20 cellular contexts compared by ENCODE assay signal in genomic region chr18:44811586-44812125, GRCh38.
DNase-seq lines count a peak whose midpoint lies in the region; ATAC-seq and TF ChIP-seq lines count a peak whose summit lies in the region.
"Had no signal": no experiment of that assay in that cellular context is flagged by ENCODE, and none has a peak within 500 bp of the region (broad histone marks: within the 10 kb centered on the region; RNA-seq: fewer than 3 reads in every experiment).

No MANE protein-coding gene starts in this region.

- no peak overlapping the region for H3K27ac Mint-ChIP-seq in WTC11
- no peak overlapping the region for H3K27ac Mint-ChIP-seq in stimulated activated naive B cell treated with anti-CD40 and anti-IgM and Interleukin-4, amounts not matched to agents 10 μg/mL and 1 μg/mL and 100 μg/mL, for 72 hours
- H3K27ac Mint-ChIP-seq: T-helper 2 cell treated with Interferon-gamma antibody and Interleukin-4, amounts not matched to agents 5 μg/mL and 100 μg/mL, for 36 hours had no signal

- ATAC-seq in GM19372 (IDR thresholded peaks at IDR 0.05; ENCODE audit: low read depth, unreplicated experiment) (peak; percentile 53), HG02870 (IDR thresholded peaks at IDR 0.05; ENCODE audit: unreplicated experiment) (peak; percentile 68), WTC11 (no peak)
- ATAC-seq in stimulated activated naive B cell treated with anti-CD40 and anti-IgM and Interleukin-4, amounts not matched to agents 10 μg/mL and 1 μg/mL and 100 μg/mL, for 72 hours (replicated peaks): peak; percentile 61 to 70
- ATAC-seq: HepG2 had no signal

- H3F3A ChIP-seq in smooth muscle cell (ENCODE audit: low read depth): no peaks in the 10 kb centered on the region

- CTCF ChIA-PET in WTC11 (lab: Charles Lee): no interaction called here

- H4K20me1 ChIP-seq in smooth muscle cell (ENCODE audit: low read depth): no peaks in the 10 kb centered on the region

- no peak overlapping the region for H3K4me3 ChIP-seq in smooth muscle cell

- no peak overlapping the region for H3K9ac ChIP-seq in smooth muscle cell (ENCODE audit: low read depth)
- H3K9ac ChIP-seq: SK-N-SH had no signal

- no peak overlapping the region for H2AFZ ChIP-seq in smooth muscle cell (ENCODE audit: low read depth)

- no peak overlapping the region for H3K4me3 Mint-ChIP-seq in WTC11
- H3K4me3 Mint-ChIP-seq in stimulated activated naive B cell treated with anti-CD40 and anti-IgM and Interleukin-4, amounts not matched to agents 10 μg/mL and 1 μg/mL and 100 μg/mL, for 72 hours: no peak overlapping the region
- H3K4me3 Mint-ChIP-seq: CD8-positive, alpha-beta memory T cell; T-helper 2 cell treated with Interferon-gamma antibody and Interleukin-4, amounts not matched to agents 5 μg/mL and 100 μg/mL, for 36 hours had no signal

- DNase-seq in WTC11 (ENCODE audit: low spot score) (no peak), NCI-H2081 treated with DMSO at 0.1 percent for 48 hours (lab: John Stamatoyannopoulos, UW) (no peak), smooth muscle cell (lab: John Stamatoyannopoulos, UW; ENCODE audit: unreplicated experiment) (no peak)
- DNase-seq in stimulated activated naive B cell treated with anti-CD40 and anti-IgM and Interleukin-4, amounts not matched to agents 10 μg/mL and 1 μg/mL and 100 μg/mL, for 72 hours: no peak
- no peak for DNase-seq in activated naive CD4-positive, alpha-beta T cell treated with Interleukin-2 at 50 U/mL for 16 hours
- DNase-seq: ACHN; CD8-positive, alpha-beta memory T cell; DMS79; H7; KBM-7; NCI-H1105; NCI-H1694; NCI-H510A; NCI-H748 treated with DMSO at 0.1 percent for 48 hours; SHP77; SK-N-SH had no signal

- POLR2A ChIA-PET in WTC11 (lab: Charles Lee): no interaction called here

- no peak overlapping the region for H3K4me2 ChIP-seq in smooth muscle cell
- H3K4me2 ChIP-seq: SK-N-SH had no signal

- no peaks in the 10 kb centered on the region for H3K36me3 Mint-ChIP-seq in WTC11
- H3K36me3 Mint-ChIP-seq in stimulated activated naive B cell treated with anti-CD40 and anti-IgM and Interleukin-4, amounts not matched to agents 10 μg/mL and 1 μg/mL and 100 μg/mL, for 72 hours: peaks cover 52 to 86% of the 10 kb centered on the region in 2 donors
- H3K36me3 Mint-ChIP-seq: CD8-positive, alpha-beta memory T cell had no signal

- H3K27ac ChIP-seq in smooth muscle cell (ENCODE audit: low read depth): no peak overlapping the region

- peaks cover 30% of the 10 kb centered on the region for H3K4me1 Mint-ChIP-seq in WTC11
- H3K4me1 Mint-ChIP-seq in stimulated activated naive B cell treated with anti-CD40 and anti-IgM and Interleukin-4, amounts not matched to agents 10 μg/mL and 1 μg/mL and 100 μg/mL, for 72 hours: peaks cover 30 to 72% of the 10 kb centered on the region in 2 donors

- H3K4me1 ChIP-seq in smooth muscle cell (ENCODE audit: low read depth): peaks cover 5% of the 10 kb centered on the region

- peaks cover 14% of the 10 kb centered on the region for H3K79me2 ChIP-seq in smooth muscle cell (ENCODE audit: low read depth)

- TF ChIP-seq CTCF in WTC11 (IDR thresholded peaks at IDR 0.05) (no peak), smooth muscle cell (IDR thresholded peaks at IDR 0.05; ENCODE audit: borderline replicate concordance, insufficient read depth, poor library complexity, severe bottlenecking) (no peak)

- H3K36me3 ChIP-seq in smooth muscle cell (ENCODE audit: low read depth): no peaks in the 10 kb centered on the region

- no peaks in the 10 kb centered on the region for H3K27me3 ChIP-seq in smooth muscle cell (ENCODE audit: low read depth)

- H3K9me3 ChIP-seq in smooth muscle cell (replicated peaks; ENCODE audit: low read depth): no peaks in the 10 kb centered on the region
- H3K9me3 ChIP-seq: SK-N-SH had no signal

- H3K9me3 Mint-ChIP-seq in WTC11: no peaks in the 10 kb centered on the region
- H3K9me3 Mint-ChIP-seq in stimulated activated naive B cell treated with anti-CD40 and anti-IgM and Interleukin-4, amounts not matched to agents 10 μg/mL and 1 μg/mL and 100 μg/mL, for 72 hours: no peaks in the 10 kb centered on the region
- H3K9me3 Mint-ChIP-seq: CD8-positive, alpha-beta memory T cell; T-helper 2 cell treated with Interferon-gamma antibody and Interleukin-4, amounts not matched to agents 5 μg/mL and 100 μg/mL, for 36 hours had no signal

- H3K27me3 Mint-ChIP-seq in WTC11 (ENCODE audit: low read depth): no peaks in the 10 kb centered on the region
- no peaks in the 10 kb centered on the region for H3K27me3 Mint-ChIP-seq in stimulated activated naive B cell treated with anti-CD40 and anti-IgM and Interleukin-4, amounts not matched to agents 10 μg/mL and 1 μg/mL and 100 μg/mL, for 72 hours
- H3K27me3 Mint-ChIP-seq: CD8-positive, alpha-beta memory T cell had no signal

TF ChIP-seq in WTC11, 78 proteins besides CTCF, POLR2A, EP300 and RAD21:
- TF ChIP-seq, protein P1, sequence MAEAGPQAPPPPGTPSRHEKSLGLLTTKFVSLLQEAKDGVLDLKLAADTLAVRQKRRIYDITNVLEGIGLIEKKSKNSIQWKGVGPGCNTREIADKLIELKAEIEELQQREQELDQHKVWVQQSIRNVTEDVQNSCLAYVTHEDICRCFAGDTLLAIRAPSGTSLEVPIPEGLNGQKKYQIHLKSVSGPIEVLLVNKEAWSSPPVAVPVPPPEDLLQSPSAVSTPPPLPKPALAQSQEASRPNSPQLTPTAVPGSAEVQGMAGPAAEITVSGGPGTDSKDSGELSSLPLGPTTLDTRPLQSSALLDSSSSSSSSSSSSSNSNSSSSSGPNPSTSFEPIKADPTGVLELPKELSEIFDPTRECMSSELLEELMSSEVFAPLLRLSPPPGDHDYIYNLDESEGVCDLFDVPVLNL (CRISPR knock-in tag; IDR thresholded peaks at IDR 0.05; ENCODE audit: borderline replicate concordance, low read depth): no peak
- TF ChIP-seq FOXP1 (CRISPR knock-in tag; IDR thresholded peaks at IDR 0.05; ENCODE audit: borderline replicate concordance) (no peak), MLX (CRISPR knock-in tag; IDR thresholded peaks at IDR 0.05) (no peak), ZNF423 (CRISPR knock-in tag; IDR thresholded peaks at IDR 0.05) (peak; percentile 18; the same call in 1 of the 2 replicates), ATF2 (CRISPR knock-in tag; IDR thresholded peaks at IDR 0.05; ENCODE audit: borderline replicate concordance, low read depth) (no peak), FOXK1 (CRISPR knock-in tag; IDR thresholded peaks at IDR 0.05) (no peak), NFATC4 (CRISPR knock-in tag; IDR thresholded peaks at IDR 0.05) (no peak), SOX15 (CRISPR knock-in tag; IDR thresholded peaks at IDR 0.05) (no peak), NFE2L1 (CRISPR knock-in tag; IDR thresholded peaks at IDR 0.05) (no peak)
